In the genomic region with DNA sequence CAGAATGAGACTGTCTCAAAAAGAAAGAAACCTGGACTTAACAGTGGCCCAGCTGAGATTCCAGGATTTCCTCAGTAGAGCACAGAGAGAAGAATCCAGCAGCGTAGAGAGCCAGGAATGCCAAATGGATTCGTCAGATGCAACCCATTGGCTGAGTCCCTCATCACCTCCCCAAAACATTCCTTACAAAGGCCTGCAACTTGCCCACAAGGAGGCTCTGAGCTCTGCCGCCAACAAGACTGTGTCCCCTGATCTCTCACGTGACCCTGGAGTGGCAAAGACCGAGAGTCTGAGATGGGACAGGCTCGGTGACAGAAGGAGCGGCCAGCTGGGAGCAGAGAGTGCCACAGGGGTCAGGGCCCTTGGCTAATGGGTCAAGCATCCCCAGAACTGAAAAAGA, we compare ENCODE assay signal across 13 cellular contexts. TPM values are rescaled to one million over a fixed set of nuclear protein-coding genes. Genes with fewer than 3 reads are reported as not detected.
A peak's percentile ranks its signal among the peaks of the same experiment; 100 is the strongest.
DNase-seq lines count a peak whose midpoint lies in the region; ATAC-seq and TF ChIP-seq lines count a peak whose summit lies in the region.
"Had no signal": no experiment of that assay in that cellular context is flagged by ENCODE, and none has a peak within 500 bp of the region (broad histone marks: within the 10 kb centered on the region; RNA-seq: fewer than 3 reads in every experiment).

No MANE protein-coding gene starts in this region.

- TF ChIP-seq CTCF in HFF-Myc (IDR thresholded peaks at IDR 0.05; ENCODE audit: low read depth, low read length, missing control alignments): peak; percentile 13
- TF ChIP-seq CTCF in cardiac fibroblast (IDR thresholded peaks at IDR 0.05; ENCODE audit: low read depth, low read length): peak; percentile 42
- TF ChIP-seq CTCF in lower lobe of right lung (IDR thresholded peaks at IDR 0.05): no peak
- no peak for TF ChIP-seq CTCF in A673 (conservative IDR thresholded peaks at IDR 0.05; ENCODE audit: low read depth, low read length)

- in situ Hi-C loops in HAP-1 (cut with MboI; ENCODE audit: low sequenced_read_pairs): loop anchor here (5.0 to 10.0 kb wide), 2 partner anchors 410 to 557 kb away; no protein-coding TSS in a partner anchor

- H3K4me3 ChIP-seq in HFF-Myc (replicated peaks; ENCODE audit: low read depth, low read length) (no peak overlapping the region), cardiac fibroblast (replicated peaks in 1 of 2; ENCODE audit: low read depth in 2 of 2, low read length in 2 of 2) (no peak overlapping the region), lower lobe of right lung (no peak overlapping the region), A673 (ENCODE audit: low read depth, low read length, poor library complexity, severe bottlenecking) (no peak overlapping the region), HAP-1 (no peak overlapping the region)
- H3K4me3 ChIP-seq: SK-N-MC had no signal

- no peaks in the 10 kb centered on the region for H3K9me3 ChIP-seq in lower lobe of right lung
- no peaks in the 10 kb centered on the region for H3K9me3 ChIP-seq in A673 (ENCODE audit: low read depth, low read length, poor library complexity, severe bottlenecking)
- no peaks in the 10 kb centered on the region for H3K9me3 ChIP-seq in HAP-1

- peak; percentile 17 to 33 for ATAC-seq in lower lobe of right lung
- no peak for ATAC-seq in HG03469 (IDR thresholded peaks at IDR 0.05; ENCODE audit: unreplicated experiment)
- ATAC-seq: natural killer cell had no signal

- intact Hi-C loops in lower lobe of right lung (cut with DNase I) (no loop called here), A673 (cut with micrococcal nuclease; ENCODE audit: unreplicated experiment) (loop anchor here (5.0 kb wide), 2 partner anchors 117 to 258 kb away; no protein-coding TSS in a partner anchor)

- H3K27me3 ChIP-seq in lower lobe of right lung (ENCODE audit: low read depth): peaks cover 17% of the 10 kb centered on the region
- no peaks in the 10 kb centered on the region for H3K27me3 ChIP-seq in A673 (replicated peaks; ENCODE audit: insufficient read depth, low read depth, low read length, poor library complexity)
- H3K27me3 ChIP-seq in HAP-1 (ENCODE audit: low read depth): no peaks in the 10 kb centered on the region; the same call in 1 of the 2 replicates

- H3K4me1 ChIP-seq in lower lobe of right lung (peaks cover 25% of the 10 kb centered on the region), A673 (ENCODE audit: insufficient read depth, low read length, poor library complexity, severe bottlenecking) (no peaks in the 10 kb centered on the region), HAP-1 (no peaks in the 10 kb centered on the region)

- peak; percentile 98 for DNase-seq in A172 (ENCODE audit: low spot score)
- peak; percentile 63 for DNase-seq in HFF-Myc (ENCODE audit: extremely low read depth, low read depth)
- DNase-seq in cardiac fibroblast (ENCODE audit: low read depth in 2 of 2): peak; percentile 92 to 95
- no peak for DNase-seq in lower lobe of right lung
- no peak for DNase-seq in NCI-H1092 treated with DMSO at 0.1 percent for 48 hours (lab: John Stamatoyannopoulos, UW)
- no peak for DNase-seq in A673 (ENCODE audit: low spot score)
- DNase-seq in HAP-1 (ENCODE audit: low spot score in 2 of 2): no peak
- DNase-seq: activated T-cell treated with anti-CD3 and anti-CD28 coated beads, Interleukin-2, amount 50 U/mL, for 24 hours; CD4-positive, CD25-positive, alpha-beta regulatory T cell; erythroblast; natural killer cell had no signal

- H3K27ac ChIP-seq in lower lobe of right lung: peak overlapping the region; percentile 31
- no peak overlapping the region for H3K27ac ChIP-seq in A673 (ENCODE audit: low read depth, low read length, poor library complexity, severe bottlenecking)
- H3K27ac ChIP-seq: SK-N-MC had no signal

- H3K36me3 ChIP-seq in lower lobe of right lung: no peaks in the 10 kb centered on the region
- no peaks in the 10 kb centered on the region for H3K36me3 ChIP-seq in A673 (ENCODE audit: insufficient read depth, low read length, poor library complexity, severe bottlenecking)
- no peaks in the 10 kb centered on the region for H3K36me3 ChIP-seq in HAP-1 (replicated peaks)

- no TSS peak for BruUV-seq in A673 (replicated peaks; lab: Mats Ljungman, UMichigan)

- POLR2A ChIA-PET in A673 (lab: Charles Lee; ENCODE audit: low non-redundant PET): interaction anchor here (0.6 kb wide), 1 partner anchor 18 kb away, joined by 3 read pairs; no protein-coding TSS in a partner anchor

- CTCF ChIA-PET in A673 (lab: Charles Lee): no interaction called here

RNA-seq across cellular contexts. Expression of gene CHMP6, which starts 6.9 kb away (rescaled TPM):
- total RNA-seq in A172 (2014; rRNA removed; shearing (Covaris generic)): 14.4 and 15.1 TPM in 2 replicates
- total RNA-seq in lower lobe of right lung (28.8 TPM), A673 (2021) (18.7 and 21.3 TPM in 2 replicates)

RNA-seq across cellular contexts. Expression of gene BAIAP2, which starts 50.2 kb away (rescaled TPM):
- total RNA-seq in A172 (2014; rRNA removed; shearing (Covaris generic)): 83.1 and 89.5 TPM in 2 replicates
- total RNA-seq in lower lobe of right lung: 119 TPM
- 51.6 and 54.9 TPM in 2 replicates for total RNA-seq in A673 (2021)

Comparison
In these comparisons a context has a peak if more than half of its experiments do, and no peak if none do; other contexts are left out.
1. DNase-seq: peak in A172 (single experiment), HFF-Myc (single experiment) and cardiac fibroblast (2 of 2); none in lower lobe of right lung (single experiment), NCI-H1092 treated with DMSO at 0.1 percent for 48 hours (single experiment), A673 (single experiment) and HAP-1 (0 of 2).
2. CTCF ChIP-seq: peak in HFF-Myc (single experiment) and cardiac fibroblast (single experiment); none in lower lobe of right lung (single experiment) and A673 (single experiment).